Comparison of ENCODE assay signal across 1 cellular context in the genomic region with DNA sequence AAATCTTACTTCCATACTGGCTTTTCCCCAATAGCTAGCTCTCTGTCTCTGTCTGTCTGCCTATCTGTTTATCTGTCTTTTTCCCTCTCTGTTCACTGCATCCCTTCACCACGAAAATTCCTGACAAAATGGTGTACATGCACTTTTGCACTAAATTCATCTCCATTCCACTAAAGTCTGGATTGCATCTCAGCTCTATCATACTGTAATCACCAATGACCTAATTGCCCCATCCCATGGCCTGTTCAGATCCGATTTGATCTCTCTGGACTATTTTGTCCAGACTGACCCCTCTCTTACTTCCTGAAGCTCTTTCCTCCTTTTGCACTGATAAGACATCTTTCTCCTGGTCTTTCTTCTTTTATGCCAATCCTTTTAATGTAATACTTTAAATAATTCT.
TF ChIP-seq lines count a peak whose summit lies in the region.

No MANE protein-coding gene starts in this region.

TF ChIP-seq in SK-N-SH treated with all-trans-retinoic acid at 6 μM for 48 hours, 23 proteins besides CTCF, POLR2A, EP300 and RAD21 (continued from another document):
- TF ChIP-seq, protein P1, sequence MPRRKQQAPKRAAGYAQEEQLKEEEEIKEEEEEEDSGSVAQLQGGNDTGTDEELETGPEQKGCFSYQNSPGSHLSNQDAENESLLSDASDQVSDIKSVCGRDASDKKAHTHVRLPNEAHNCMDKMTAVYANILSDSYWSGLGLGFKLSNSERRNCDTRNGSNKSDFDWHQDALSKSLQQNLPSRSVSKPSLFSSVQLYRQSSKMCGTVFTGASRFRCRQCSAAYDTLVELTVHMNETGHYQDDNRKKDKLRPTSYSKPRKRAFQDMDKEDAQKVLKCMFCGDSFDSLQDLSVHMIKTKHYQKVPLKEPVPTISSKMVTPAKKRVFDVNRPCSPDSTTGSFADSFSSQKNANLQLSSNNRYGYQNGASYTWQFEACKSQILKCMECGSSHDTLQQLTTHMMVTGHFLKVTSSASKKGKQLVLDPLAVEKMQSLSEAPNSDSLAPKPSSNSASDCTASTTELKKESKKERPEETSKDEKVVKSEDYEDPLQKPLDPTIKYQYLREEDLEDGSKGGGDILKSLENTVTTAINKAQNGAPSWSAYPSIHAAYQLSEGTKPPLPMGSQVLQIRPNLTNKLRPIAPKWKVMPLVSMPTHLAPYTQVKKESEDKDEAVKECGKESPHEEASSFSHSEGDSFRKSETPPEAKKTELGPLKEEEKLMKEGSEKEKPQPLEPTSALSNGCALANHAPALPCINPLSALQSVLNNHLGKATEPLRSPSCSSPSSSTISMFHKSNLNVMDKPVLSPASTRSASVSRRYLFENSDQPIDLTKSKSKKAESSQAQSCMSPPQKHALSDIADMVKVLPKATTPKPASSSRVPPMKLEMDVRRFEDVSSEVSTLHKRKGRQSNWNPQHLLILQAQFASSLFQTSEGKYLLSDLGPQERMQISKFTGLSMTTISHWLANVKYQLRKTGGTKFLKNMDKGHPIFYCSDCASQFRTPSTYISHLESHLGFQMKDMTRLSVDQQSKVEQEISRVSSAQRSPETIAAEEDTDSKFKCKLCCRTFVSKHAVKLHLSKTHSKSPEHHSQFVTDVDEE (CRISPR knock-in tag; IDR thresholded peaks at IDR 0.05) = no peak; the same call in 1 of the 2 replicates
- TF ChIP-seq ISL1 (CRISPR knock-in tag; IDR thresholded peaks at IDR 0.05) (no peak), ZC3H10 (CRISPR knock-in tag; IDR thresholded peaks at IDR 0.05) (no peak), ESRRG (CRISPR knock-in tag; IDR thresholded peaks at IDR 0.05) (no peak)
